In the genomic region with DNA sequence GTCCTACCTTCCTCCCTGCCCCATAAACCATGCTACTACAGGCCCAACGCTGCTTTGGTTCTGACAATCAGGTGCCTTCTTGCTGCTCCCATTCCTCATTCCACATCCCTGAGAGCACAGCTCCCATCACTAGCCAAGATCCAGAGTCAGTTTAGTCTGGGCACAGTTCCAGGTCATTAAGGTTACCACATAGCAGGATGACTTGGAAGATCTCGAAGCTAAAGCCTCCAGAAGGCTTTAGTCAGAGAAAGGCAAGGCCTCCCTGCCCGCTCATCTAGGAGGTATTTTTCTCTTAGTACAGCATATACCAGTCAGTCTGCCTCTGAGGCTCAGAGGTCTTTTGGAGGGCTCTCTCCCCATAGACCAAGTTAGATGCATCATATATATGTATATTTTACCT, we compare ENCODE assay signal across 14 cellular contexts. TPM values are rescaled to one million over a fixed set of nuclear protein-coding genes. Genes with fewer than 3 reads are reported as not detected.
DNase-seq lines count a peak whose midpoint lies in the region; ATAC-seq and TF ChIP-seq lines count a peak whose summit lies in the region.
"Had no signal": no experiment of that assay in that cellular context is flagged by ENCODE, and none has a peak within 500 bp of the region (broad histone marks: within the 10 kb centered on the region; RNA-seq: fewer than 3 reads in every experiment).

No MANE protein-coding gene starts in this region.

- peaks cover 0 to 5% of the 10 kb centered on the region in 2 donors for H3K36me3 ChIP-seq in aorta (ENCODE audit: control insufficient read depth in 1 of 2, insufficient read depth in 2 of 2, low read length in 1 of 2)
- H3K36me3 ChIP-seq: WERI-Rb-1 had no signal

- ATAC-seq in left ventricle myocardium superior (peak; percentile 26), aorta (ENCODE audit: low FRiP score) (peak; percentile 57), HG03457 (IDR thresholded peaks at IDR 0.05; ENCODE audit: unreplicated experiment) (no peak)
- ATAC-seq: activated T-cell treated with anti-CD3 and anti-CD28 coated beads, Interleukin-2, amount 50 U/mL, for 72 hours; Right ventricle myocardium inferior; stimulated activated naive B cell treated with anti-CD40 and anti-IgM and Interleukin-4, amounts not matched to agents 10 μg/mL and 1 μg/mL and 100 μg/mL, for 72 hours had no signal

- DNase-seq in left ventricle myocardium superior: no peak
- DNase-seq in cardiac septum (ENCODE audit: low spot score): no peak
- DNase-seq in T1000 (lab: John Stamatoyannopoulos, UW): peak; percentile 58
- peak; percentile 88 for DNase-seq in fibroblast of villous mesenchyme (ENCODE audit: low read depth)
- DNase-seq in aorta: no peak
- no peak for DNase-seq in endothelial cell (ENCODE audit: low spot score)
- no peak for DNase-seq in hypothalamus (lab: John Stamatoyannopoulos, UW)
- DNase-seq: activated T-cell treated with anti-CD3 and anti-CD28 coated beads, Interleukin-2, amount 50 U/mL, for 72 hours; nephron progenitor cell; stimulated activated naive B cell treated with anti-CD40 and anti-IgM and Interleukin-4, amounts not matched to agents 10 μg/mL and 1 μg/mL and 100 μg/mL, for 72 hours; WERI-Rb-1 had no signal

- no peaks in the 10 kb centered on the region for H3K4me1 ChIP-seq in aorta (ENCODE audit: control insufficient read depth in 1 of 2, insufficient read depth in 2 of 2, low read length in 2 of 2)

- H3K27me3 Mint-ChIP-seq in endothelial cell (ENCODE audit: unreplicated experiment): no peaks in the 10 kb centered on the region
- H3K27me3 Mint-ChIP-seq: stimulated activated naive B cell treated with anti-CD40 and anti-IgM and Interleukin-4, amounts not matched to agents 10 μg/mL and 1 μg/mL and 100 μg/mL, for 72 hours had no signal

- peaks cover 20% of the 10 kb centered on the region for H3K4me1 Mint-ChIP-seq in endothelial cell (ENCODE audit: unreplicated experiment)
- H3K4me1 Mint-ChIP-seq: nephron progenitor cell had no signal

- no peaks in the 10 kb centered on the region for H3K36me3 Mint-ChIP-seq in endothelial cell (ENCODE audit: low read depth, unreplicated experiment)

- no peak overlapping the region for H3K4me3 Mint-ChIP-seq in endothelial cell (ENCODE audit: unreplicated experiment)
- H3K4me3 Mint-ChIP-seq: activated T-cell treated with anti-CD3 and anti-CD28 coated beads, Interleukin-2, amount 50 U/mL, for 72 hours; nephron progenitor cell; stimulated activated naive B cell treated with anti-CD40 and anti-IgM and Interleukin-4, amounts not matched to agents 10 μg/mL and 1 μg/mL and 100 μg/mL, for 72 hours had no signal

- H3K27ac Mint-ChIP-seq in endothelial cell (ENCODE audit: unreplicated experiment): no peak overlapping the region
- H3K27ac Mint-ChIP-seq: activated T-cell treated with anti-CD3 and anti-CD28 coated beads, Interleukin-2, amount 50 U/mL, for 72 hours; nephron progenitor cell; stimulated activated naive B cell treated with anti-CD40 and anti-IgM and Interleukin-4, amounts not matched to agents 10 μg/mL and 1 μg/mL and 100 μg/mL, for 72 hours had no signal

- no peak overlapping the region for H3K27ac ChIP-seq in aorta (ENCODE audit: low read depth in 1 of 2, low read length in 2 of 2)
- H3K27ac ChIP-seq: WERI-Rb-1 had no signal

- TF ChIP-seq CTCF in fibroblast of villous mesenchyme (IDR thresholded peaks at IDR 0.05; ENCODE audit: insufficient read depth, low read depth, low read length): no peak
- TF ChIP-seq CTCF in endothelial cell (IDR thresholded peaks at IDR 0.05; ENCODE audit: unreplicated experiment): no peak

- H3K9me3 Mint-ChIP-seq in endothelial cell (ENCODE audit: unreplicated experiment): no peaks in the 10 kb centered on the region
- H3K9me3 Mint-ChIP-seq: activated T-cell treated with anti-CD3 and anti-CD28 coated beads, Interleukin-2, amount 50 U/mL, for 72 hours; nephron progenitor cell; stimulated activated naive B cell treated with anti-CD40 and anti-IgM and Interleukin-4, amounts not matched to agents 10 μg/mL and 1 μg/mL and 100 μg/mL, for 72 hours had no signal

- H3K9me3 ChIP-seq in aorta (ENCODE audit: control insufficient read depth, low read length): no peaks in the 10 kb centered on the region

- no peaks in the 10 kb centered on the region for H3K27me3 ChIP-seq in aorta (ENCODE audit: control insufficient read depth in 1 of 2, insufficient read depth in 2 of 2, low read length in 1 of 2)

- intact Hi-C loops in left ventricle myocardium superior (cut with micrococcal nuclease) (no loop called here), cardiac septum (cut with DNase I) (no loop called here), aorta (cut with DNase I) (no loop called here)

- WGBS in aorta, 2 donors: 82 to 83% methylated on average over 3 of the region's 3 CpGs

- no peak overlapping the region for H3K4me3 ChIP-seq in fibroblast of villous mesenchyme (ENCODE audit: low read depth, low read length)
- no peak overlapping the region for H3K4me3 ChIP-seq in aorta (ENCODE audit: low read length in 2 of 2)

RNA-seq across cellular contexts. Expression of a gene that starts 30.3 kb away (rescaled TPM):
- total RNA-seq in left ventricle myocardium superior (2.6 TPM), cardiac septum (3.0 TPM), fibroblast of villous mesenchyme (4.3 and 6.4 TPM in 2 replicates), aorta (10 to 100 TPM in 1 of 2 donors, 1 to 10 TPM in 1; 9.4 to 18.7 TPM), endothelial cell (ENCODE audit: unreplicated experiment) (11.4 TPM)
- 1 to 10 TPM; 3.4 to 8.4 TPM for polyA plus RNA-seq in aorta

RNA-seq across cellular contexts. Expression of a gene that starts 30.5 kb away (rescaled TPM):
- total RNA-seq in left ventricle myocardium superior: 588 TPM
- total RNA-seq in cardiac septum: 462 TPM
- 673 and 687 TPM in 2 replicates for total RNA-seq in fibroblast of villous mesenchyme
- 100 to 1,000 TPM; 623 to 776 TPM for total RNA-seq in aorta
- 1,000 to 10,000 TPM; 2,339 to 4,548 TPM for polyA plus RNA-seq in aorta
- total RNA-seq in endothelial cell (ENCODE audit: unreplicated experiment): 1,456 TPM

RNA-seq across cellular contexts. Expression of a gene that starts 58.1 kb away (rescaled TPM):
- total RNA-seq in left ventricle myocardium superior: 22.4 TPM
- total RNA-seq in cardiac septum: 24.8 TPM
- total RNA-seq in fibroblast of villous mesenchyme: 2.9 and 5.6 TPM in 2 replicates
- total RNA-seq in aorta: 1 to 10 TPM in 1 of 2 donors, under 1 TPM in 1; 0.88 to 3.8 TPM
- 1 to 10 TPM in 1 of 2 donors, under 1 TPM in 1; 0.10 to 2.3 TPM for polyA plus RNA-seq in aorta
- total RNA-seq in endothelial cell (ENCODE audit: unreplicated experiment): 17.9 TPM
- total RNA-seq: HT-29 had no signal

Comparison
In these comparisons a context has a peak if more than half of its experiments do, and no peak if none do; other contexts are left out.
1. DNase-seq: peak in T1000 (single experiment) and fibroblast of villous mesenchyme (single experiment); none in left ventricle myocardium superior (single experiment), cardiac septum (single experiment), aorta (0 of 2), endothelial cell (single experiment) and hypothalamus (0 of 51).